In genomic region chr14:31770271-31770670, GRCh38 we compare ENCODE assay signal across 1 cellular context.
TF ChIP-seq lines count a peak whose summit lies in the region.

No MANE protein-coding gene starts in this region.

TF ChIP-seq in GM12878, 131 proteins besides CTCF, POLR2A, EP300 and RAD21 (continued from another document):
- no peak for TF ChIP-seq CUX1 (IDR thresholded peaks at IDR 0.05; ENCODE audit: insufficient replicate concordance, low read depth, low read length)
TF ChIP-seq in GM12878: peak in this region for 1.
